ENCODE assay signal across 25 cellular contexts in the genomic region with DNA sequence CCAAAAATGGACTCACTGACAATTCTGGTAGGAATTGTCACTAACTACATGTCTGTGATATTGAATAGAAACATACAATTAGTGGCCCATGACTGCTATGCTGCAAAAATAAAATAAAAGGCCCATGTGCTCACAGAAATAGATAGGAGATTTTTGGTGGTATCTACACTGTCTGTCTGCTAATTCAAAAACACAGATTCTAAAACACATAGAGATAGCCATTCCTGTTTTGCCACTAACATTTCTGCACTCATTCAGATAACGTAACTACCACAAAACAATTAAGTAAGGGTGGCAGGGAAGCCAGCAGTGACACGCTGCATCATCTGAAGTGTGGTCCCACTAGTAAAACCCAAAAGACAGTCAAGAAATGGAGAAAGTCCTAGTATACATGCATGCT.
"Had no signal": no experiment of that assay in that cellular context is flagged by ENCODE, and none has a peak within 500 bp of the region (broad histone marks: within the 10 kb centered on the region; RNA-seq: fewer than 3 reads in every experiment).

No MANE protein-coding gene starts in this region.

- H3K36me3 Mint-ChIP-seq: naive thymus-derived CD8-positive, alpha-beta T cell; neural progenitor cell; stimulated activated memory B cell treated with anti-CD40 and anti-IgM and Interleukin-4, amounts not matched to agents 10 μg/mL and 1 μg/mL and 100 μg/mL, for 72 hours; type B pancreatic cell had no signal

- H3K4me1 Mint-ChIP-seq: naive thymus-derived CD8-positive, alpha-beta T cell; nephron; stimulated activated memory B cell treated with anti-CD40 and anti-IgM and Interleukin-4, amounts not matched to agents 10 μg/mL and 1 μg/mL and 100 μg/mL, for 72 hours; stimulated activated naive CD8-positive, alpha-beta T cell treated with anti-CD3 and anti-CD28 coated beads, Interleukin-15, amount 100 ng/mL, for 72 hours had no signal

- H3K27me3 ChIP-seq: heart right ventricle, hepatocyte, neural progenitor cell, neutrophil, right atrium auricular region, right lobe of liver, tibial nerve, uterus had no signal

- H3K4me2 ChIP-seq: hepatocyte, neural progenitor cell had no signal

- H3K4me3 Mint-ChIP-seq: naive thymus-derived CD8-positive, alpha-beta T cell; nephron; neural progenitor cell; stimulated activated memory B cell treated with anti-CD40 and anti-IgM and Interleukin-4, amounts not matched to agents 10 μg/mL and 1 μg/mL and 100 μg/mL, for 72 hours; stimulated activated naive CD8-positive, alpha-beta T cell treated with anti-CD3 and anti-CD28 coated beads, Interleukin-15, amount 100 ng/mL, for 72 hours; type B pancreatic cell had no signal

- H3K79me2 ChIP-seq: hepatocyte had no signal

- ATAC-seq: heart right ventricle; mucosa of descending colon; naive thymus-derived CD8-positive, alpha-beta T cell; right lobe of liver; stimulated activated memory B cell treated with anti-CD40 and anti-IgM and Interleukin-4, amounts not matched to agents 10 μg/mL and 1 μg/mL and 100 μg/mL, for 72 hours; stimulated activated naive CD8-positive, alpha-beta T cell treated with anti-CD3 and anti-CD28 coated beads, Interleukin-15, amount 100 ng/mL, for 72 hours had no signal

- H3K9me3 ChIP-seq: heart right ventricle, left ventricle myocardium inferior, mucosa of descending colon, neutrophil, right atrium auricular region, right lobe of liver, tibial nerve, uterus had no signal

- H3K27ac Mint-ChIP-seq: naive thymus-derived CD8-positive, alpha-beta T cell; nephron; neural progenitor cell; progenitor cell of endocrine pancreas; stimulated activated memory B cell treated with anti-CD40 and anti-IgM and Interleukin-4, amounts not matched to agents 10 μg/mL and 1 μg/mL and 100 μg/mL, for 72 hours; stimulated activated naive CD8-positive, alpha-beta T cell treated with anti-CD3 and anti-CD28 coated beads, Interleukin-15, amount 100 ng/mL, for 72 hours; type B pancreatic cell had no signal

- H3K27ac ChIP-seq: heart right ventricle, hepatocyte, left ventricle myocardium inferior, neural progenitor cell, neutrophil, right atrium auricular region, right lobe of liver, tibial nerve, uterus had no signal

- H3K4me1 ChIP-seq: heart right ventricle, left ventricle myocardium inferior, right atrium auricular region, right lobe of liver, tibial nerve, uterus had no signal

- H3K36me3 ChIP-seq: heart right ventricle, left ventricle myocardium inferior, neural progenitor cell, neutrophil, right atrium auricular region, right lobe of liver, tibial nerve, uterus had no signal

- DNase-seq: heart right ventricle; islet precursor cell; left ventricle myocardium inferior; midbrain; mucosa of descending colon; naive thymus-derived CD8-positive, alpha-beta T cell; occipital lobe; right lobe of liver; stimulated activated CD4-positive, alpha-beta T cell treated with anti-CD3 and anti-CD28 coated beads, Interleukin-12 subunit alpha, Interleukin-12 subunit beta, amount 100 ng/mL, for 4 hours; stimulated activated CD4-positive, alpha-beta T cell treated with anti-CD3 and anti-CD28 coated beads, Interleukin-4, amount 100 ng/mL, for 24 hours; stimulated activated CD8-positive, alpha-beta memory T cell treated with anti-CD3 and anti-CD28 coated beads, Interleukin-4, amount 100 ng/mL, for 48 hours; stimulated activated naive CD4-positive, alpha-beta T cell treated with Interleukin-2 at 50 U/mL for 16 hours; stimulated activated naive CD8-positive, alpha-beta T cell treated with anti-CD3 and anti-CD28 coated beads, Interleukin-15, amount 100 ng/mL, for 72 hours; substantia nigra; uterus had no signal

- H3K4me3 ChIP-seq: heart right ventricle, hepatocyte, left ventricle myocardium inferior, lung, mucosa of descending colon, neural progenitor cell, right atrium auricular region, right lobe of liver, tibial nerve, uterus had no signal

- H3K9me3 Mint-ChIP-seq: naive thymus-derived CD8-positive, alpha-beta T cell; nephron; neural progenitor cell; stimulated activated memory B cell treated with anti-CD40 and anti-IgM and Interleukin-4, amounts not matched to agents 10 μg/mL and 1 μg/mL and 100 μg/mL, for 72 hours; stimulated activated naive CD8-positive, alpha-beta T cell treated with anti-CD3 and anti-CD28 coated beads, Interleukin-15, amount 100 ng/mL, for 72 hours; type B pancreatic cell had no signal

- H2AFZ ChIP-seq: hepatocyte, neural progenitor cell had no signal
